In genomic region chr7:98249106-98249505, GRCh38 we compare ENCODE assay signal across 9 cellular contexts. TPM values are rescaled to one million over a fixed set of nuclear protein-coding genes. Genes with fewer than 3 reads are reported as not detected.
DNase-seq lines count a peak whose midpoint lies in the region; ATAC-seq and TF ChIP-seq lines count a peak whose summit lies in the region.
"Had no signal": no experiment of that assay in that cellular context is flagged by ENCODE, and none has a peak within 500 bp of the region (broad histone marks: within the 10 kb centered on the region; RNA-seq: fewer than 3 reads in every experiment).

No MANE protein-coding gene starts in this region.

- in situ Hi-C loops in KBM-7 (cut with MboI; ENCODE audit: low pct_unique_long_range_greater_than_20kb, low sequenced_read_pairs) = no loop called here

- H3K4me1 Mint-ChIP-seq in CD8-positive, alpha-beta T cell (ENCODE audit: low read depth) = peaks cover 47% of the 10 kb centered on the region
- H3K4me1 Mint-ChIP-seq in activated naive CD8-positive, alpha-beta T cell treated with anti-CD3 and anti-CD28 coated beads for 36 hours = peaks cover 29% of the 10 kb centered on the region
- peaks cover 38 to 42% of the 10 kb centered on the region in 2 donors for H3K4me1 Mint-ChIP-seq in natural killer cell

- H3K4me3 ChIP-seq in CD8-positive, alpha-beta T cell (ENCODE audit: low read depth, low read length) = no peak overlapping the region
- H3K4me3 ChIP-seq: ovary, SJSA1 had no signal

- no peaks in the 10 kb centered on the region for H3K27me3 Mint-ChIP-seq in CD8-positive, alpha-beta T cell (ENCODE audit: low read depth)
- H3K27me3 Mint-ChIP-seq in activated naive CD8-positive, alpha-beta T cell treated with anti-CD3 and anti-CD28 coated beads for 36 hours = no peaks in the 10 kb centered on the region
- H3K27me3 Mint-ChIP-seq in natural killer cell (ENCODE audit: low read depth in 2 of 2) = no peaks in the 10 kb centered on the region

- POLR2A ChIA-PET in CD8-positive, alpha-beta T cell (lab: Charles Lee) = interaction anchor here (0.6 to 1.2 kb wide), 2 partner anchors 22 to 45 kb away, joined by 3 to 5 read pairs; no protein-coding TSS in a partner anchor

- DNase-seq in CD8-positive, alpha-beta T cell = no peak
- DNase-seq in KBM-7 = peak; percentile 29
- no peak for DNase-seq in activated naive CD8-positive, alpha-beta T cell treated with anti-CD3 and anti-CD28 coated beads for 36 hours
- DNase-seq in natural killer cell = no peak
- no peak for DNase-seq in sciatic nerve (ENCODE audit: low spot score)
- DNase-seq: ovary had no signal

- intact Hi-C loops in CD8-positive, alpha-beta T cell (cut with DNase I, micrococcal nuclease) = loop anchor here in 1 of 2 experiments (10.0 kb wide), 1 partner anchor 224 kb away; no protein-coding TSS in a partner anchor
- intact Hi-C loops in natural killer cell (cut with micrococcal nuclease) (no loop called here), sciatic nerve (cut with DNase I) (no loop called here)

- no peak for ATAC-seq in CD8-positive, alpha-beta T cell
- ATAC-seq in natural killer cell (no peak), sciatic nerve (no peak), GM21360 (IDR thresholded peaks at IDR 0.05; ENCODE audit: unreplicated experiment) (no peak), HG02981 (IDR thresholded peaks at IDR 0.05; ENCODE audit: unreplicated experiment) (no peak)

- peak overlapping the region; percentile 99 for H3K27ac Mint-ChIP-seq in CD8-positive, alpha-beta T cell
- H3K27ac Mint-ChIP-seq in activated naive CD8-positive, alpha-beta T cell treated with anti-CD3 and anti-CD28 coated beads for 36 hours = peak overlapping the region; percentile 95
- H3K27ac Mint-ChIP-seq in natural killer cell = peak overlapping the region; percentile 36 to 99

- CTCF ChIA-PET in CD8-positive, alpha-beta T cell (lab: Charles Lee) = no interaction called here

- H3K27me3 ChIP-seq in CD8-positive, alpha-beta T cell (ENCODE audit: insufficient read depth, low read length) = no peaks in the 10 kb centered on the region
- H3K27me3 ChIP-seq: ovary, SJSA1 had no signal

- no peaks in the 10 kb centered on the region for H3K9me3 ChIP-seq in CD8-positive, alpha-beta T cell (ENCODE audit: low read length)
- H3K9me3 ChIP-seq: ovary, SJSA1 had no signal

- H3K27ac ChIP-seq in CD8-positive, alpha-beta T cell (ENCODE audit: low read depth, low read length) = peak overlapping the region; percentile 84
- H3K27ac ChIP-seq: ovary, SJSA1 had no signal

- H3K4me1 ChIP-seq in CD8-positive, alpha-beta T cell (ENCODE audit: insufficient read depth, low read length) = peaks cover 51% of the 10 kb centered on the region

- peaks cover 39% of the 10 kb centered on the region for H3K36me3 Mint-ChIP-seq in CD8-positive, alpha-beta T cell
- peaks cover 12% of the 10 kb centered on the region for H3K36me3 Mint-ChIP-seq in activated naive CD8-positive, alpha-beta T cell treated with anti-CD3 and anti-CD28 coated beads for 36 hours
- H3K36me3 Mint-ChIP-seq in natural killer cell = no peaks in the 10 kb centered on the region

- no peak for TF ChIP-seq CTCF in CD8-positive, alpha-beta T cell (IDR thresholded peaks at IDR 0.05)
- no peak for TF ChIP-seq CTCF in natural killer cell (IDR thresholded peaks at IDR 0.05)

- H3K9me3 Mint-ChIP-seq in CD8-positive, alpha-beta T cell = no peaks in the 10 kb centered on the region
- no peaks in the 10 kb centered on the region for H3K9me3 Mint-ChIP-seq in activated naive CD8-positive, alpha-beta T cell treated with anti-CD3 and anti-CD28 coated beads for 36 hours
- H3K9me3 Mint-ChIP-seq in natural killer cell = no peaks in the 10 kb centered on the region

- peaks cover 21% of the 10 kb centered on the region for H3K36me3 ChIP-seq in CD8-positive, alpha-beta T cell (ENCODE audit: insufficient read depth, low read length)
- H3K36me3 ChIP-seq: ovary had no signal

- peak overlapping the region; percentile 61 for H3K4me3 Mint-ChIP-seq in CD8-positive, alpha-beta T cell
- peak overlapping the region; percentile 71 for H3K4me3 Mint-ChIP-seq in activated naive CD8-positive, alpha-beta T cell treated with anti-CD3 and anti-CD28 coated beads for 36 hours
- peak overlapping the region; percentile 35 for H3K4me3 Mint-ChIP-seq in natural killer cell

RNA-seq across cellular contexts. Expression of gene TECPR1, which starts 2.9 kb away (rescaled TPM):
- total RNA-seq in CD8-positive, alpha-beta T cell = 10 to 100 TPM; 64.4 to 68.2 TPM
- total RNA-seq in activated naive CD8-positive, alpha-beta T cell treated with anti-CD3 and anti-CD28 coated beads for 36 hours = 10 to 100 TPM; 18.3 to 25.6 TPM
- total RNA-seq in natural killer cell (10 to 100 TPM; 68.8 to 76.7 (median 70.3) TPM), sciatic nerve (34.9 TPM)

RNA-seq across cellular contexts. Expression of gene BRI3, which starts 32.4 kb away (rescaled TPM):
- 10 to 100 TPM; 70.6 to 70.8 TPM for total RNA-seq in CD8-positive, alpha-beta T cell
- 10 to 100 TPM; 51.3 to 52.3 TPM for total RNA-seq in activated naive CD8-positive, alpha-beta T cell treated with anti-CD3 and anti-CD28 coated beads for 36 hours
- total RNA-seq in natural killer cell (10 to 100 TPM; 81.9 to 97.1 (median 90.0) TPM), sciatic nerve (132 TPM)

RNA-seq across cellular contexts. Expression of gene BHLHA15, which starts 37.9 kb away (rescaled TPM):
- total RNA-seq in CD8-positive, alpha-beta T cell = not detected
- total RNA-seq in activated naive CD8-positive, alpha-beta T cell treated with anti-CD3 and anti-CD28 coated beads for 36 hours = 1 to 10 TPM in 1 of 2 experiments, under 1 TPM in 1; 0.76 to 2.0 TPM
- total RNA-seq in natural killer cell (1 to 10 TPM in 1 of 3 donors, not detected in 2; 3.3 TPM), sciatic nerve (not detected)
- total RNA-seq: SJSA1 had no signal
